Comparison of ENCODE assay signal across 1 cellular context in genomic region chr2:85561280-85562212, GRCh38.
A peak's percentile ranks its signal among the peaks of the same experiment; 100 is the strongest.
TF ChIP-seq lines count a peak whose summit lies in the region.

GGCX (minus strand) TSS chr2:85561493; CDS start chr2:85561428, 65 bp downstream.

TF ChIP-seq in HepG2, 621 proteins besides CTCF, POLR2A, EP300 and RAD21 (continued from another document and continues in another):
- TF ChIP-seq SIN3B (IDR thresholded peaks at IDR 0.05; ENCODE audit: low read length): peak; percentile 77; the same call in 1 of the 2 replicates
- TF ChIP-seq THAP7 (CRISPR knock-in tag; IDR thresholded peaks at IDR 0.05): 0 out of 2 replicates have a peak, but pooled peaks have one; percentile 13
- TF ChIP-seq ASH2L (IDR thresholded peaks at IDR 0.05; ENCODE audit: insufficient read length, low read depth, low read length): peak; percentile 92
- TF ChIP-seq REPIN1 (CRISPR knock-in tag; IDR thresholded peaks at IDR 0.05; ENCODE audit: borderline replicate concordance, low read depth): peak; percentile 89; the same call in 1 of the 2 replicates
- TF ChIP-seq NR2F1 (CRISPR knock-in tag; IDR thresholded peaks at IDR 0.05): no peak
- TF ChIP-seq HDAC6 (IDR thresholded peaks at IDR 0.05; ENCODE audit: low read depth, low read length): no peak
- peak; percentile 34; the same call in 1 of the 2 replicates for TF ChIP-seq ZNF24 (IDR thresholded peaks at IDR 0.05)
- peak; percentile 75; the same call in 1 of the 2 replicates for TF ChIP-seq ZNF691 (CRISPR knock-in tag; IDR thresholded peaks at IDR 0.05; ENCODE audit: borderline replicate concordance, low read depth)
- peak; percentile 63 for TF ChIP-seq MXD3 (CRISPR knock-in tag; IDR thresholded peaks at IDR 0.05)
- TF ChIP-seq SIX4 (CRISPR knock-in tag; IDR thresholded peaks at IDR 0.05): 0 out of 2 replicates have a peak, but pooled peaks have one; percentile 13
- peak; percentile 90 for TF ChIP-seq GABPB1 (CRISPR knock-in tag; IDR thresholded peaks at IDR 0.05)
- TF ChIP-seq CENPT (CRISPR knock-in tag; IDR thresholded peaks at IDR 0.05; ENCODE audit: low read depth): no peak
- peak; percentile 84; the same call in 1 of the 2 replicates for TF ChIP-seq DR1 (CRISPR knock-in tag; IDR thresholded peaks at IDR 0.05)
- TF ChIP-seq ZNF777 (CRISPR knock-in tag; IDR thresholded peaks at IDR 0.05): no peak; the same call in 1 of the 2 replicates
- TF ChIP-seq ZNF407 (CRISPR knock-in tag; IDR thresholded peaks at IDR 0.05; ENCODE audit: not compliant biosample characterization): peak; percentile 67
- TF ChIP-seq ZNF121 (CRISPR knock-in tag; IDR thresholded peaks at IDR 0.05): 0 out of 2 replicates have a peak, but pooled peaks have one; percentile 27
- no peak for TF ChIP-seq CBX1 (IDR thresholded peaks at IDR 0.05; ENCODE audit: low read depth)
- TF ChIP-seq PHF20 (CRISPR knock-in tag; IDR thresholded peaks at IDR 0.05): peak; percentile 94
- 0 out of 2 replicates have a peak, but pooled peaks have one; percentile 35 for TF ChIP-seq NFKBIZ (CRISPR knock-in tag; IDR thresholded peaks at IDR 0.05)
- TF ChIP-seq FOSL1 (CRISPR knock-in tag; IDR thresholded peaks at IDR 0.05; ENCODE audit: borderline replicate concordance): no peak
- TF ChIP-seq IRX3 (CRISPR knock-in tag; IDR thresholded peaks at IDR 0.05; ENCODE audit: borderline replicate concordance, low read depth): peak; percentile 80; the same call in 1 of the 2 replicates
- peak; percentile 85; the same call in 1 of the 2 replicates for TF ChIP-seq ZFP41 (CRISPR knock-in tag; IDR thresholded peaks at IDR 0.05; ENCODE audit: borderline replicate concordance)
- TF ChIP-seq LCORL (IDR thresholded peaks at IDR 0.05): no peak
- peak; percentile 90 for TF ChIP-seq LCORL (CRISPR knock-in tag; IDR thresholded peaks at IDR 0.05)
- TF ChIP-seq PITX1 (CRISPR knock-in tag; IDR thresholded peaks at IDR 0.05): peak; percentile 69; the same call in 1 of the 2 replicates
- no peak for TF ChIP-seq PAWR (CRISPR knock-in tag; IDR thresholded peaks at IDR 0.05; ENCODE audit: borderline replicate concordance)
- no peak for TF ChIP-seq ZFAT (CRISPR knock-in tag; conservative IDR thresholded peaks at IDR 0.05)
- peak; percentile 85 for TF ChIP-seq ZNF329 (CRISPR knock-in tag; IDR thresholded peaks at IDR 0.05; ENCODE audit: low read depth)
- TF ChIP-seq RORA (CRISPR knock-in tag; IDR thresholded peaks at IDR 0.05): no peak
- no peak for TF ChIP-seq ZNF432 (CRISPR knock-in tag; IDR thresholded peaks at IDR 0.05; ENCODE audit: borderline replicate concordance)
- TF ChIP-seq CSRNP1 (CRISPR knock-in tag; IDR thresholded peaks at IDR 0.05): peak; percentile 77
- TF ChIP-seq ZBTB38 (CRISPR knock-in tag; IDR thresholded peaks at IDR 0.05): peak; percentile 93; the same call in 1 of the 2 replicates
- no peak for TF ChIP-seq MATR3 (CRISPR knock-in tag; IDR thresholded peaks at IDR 0.05)
- peak; percentile 77 for TF ChIP-seq AGO1 (IDR thresholded peaks at IDR 0.05; ENCODE audit: low read depth, low read length, poor library complexity, severe bottlenecking)
- TF ChIP-seq AHDC1 (CRISPR knock-in tag; IDR thresholded peaks at IDR 0.05; ENCODE audit: borderline replicate concordance): peak; percentile 48; the same call in 1 of the 2 replicates
- TF ChIP-seq ZNF451 (CRISPR knock-in tag; IDR thresholded peaks at IDR 0.05): no peak; the same call in 1 of the 2 replicates
- TF ChIP-seq ZNF574 (CRISPR knock-in tag; IDR thresholded peaks at IDR 0.05): peak; percentile 85
